11 cellular contexts compared by ENCODE assay signal in genomic region chr16:81740163-81740562, GRCh38. TPM values are rescaled to one million over a fixed set of nuclear protein-coding genes. Genes with fewer than 3 reads are reported as not detected.
DNase-seq lines count a peak whose midpoint lies in the region; ATAC-seq, FAIRE-seq and TF ChIP-seq lines count a peak whose summit lies in the region.
"Had no signal": no experiment of that assay in that cellular context is flagged by ENCODE, and none has a peak within 500 bp of the region (broad histone marks: within the 10 kb centered on the region; RNA-seq: fewer than 3 reads in every experiment).

No MANE protein-coding gene starts in this region.

- no peak overlapping the region for H3K14ac ChIP-seq in H1 (ENCODE audit: insufficient read length)

- H3K27me3 Mint-ChIP-seq in activated CD8-positive, alpha-beta memory T cell treated with anti-CD3 and anti-CD28 coated beads, Interleukin-2, amount 10 ng/mL, durations not matched to agents 7 days and 5 days = no peaks in the 10 kb centered on the region

- H3K27ac Mint-ChIP-seq in activated CD8-positive, alpha-beta memory T cell treated with anti-CD3 and anti-CD28 coated beads, Interleukin-2, amount 10 ng/mL, durations not matched to agents 7 days and 5 days = no peak overlapping the region
- H3K27ac Mint-ChIP-seq: activated T-helper 2 cell treated with anti-CD3 and anti-CD28 coated beads, Interferon-gamma antibody, Interleukin-2, Interleukin-4, amounts not matched to agents 10 μg/mL and 5 μg/mL and 100 μg/mL, durations not matched to agents 14 hours and 24 hours and 36 hours had no signal

- H3K4me3 ChIP-seq in H1 (ENCODE audit: extremely low read depth in 1 of 4, insufficient read depth in 2 of 4, low read depth in 3 of 4, low read length in 4 of 4) = no peak overlapping the region
- H3K4me3 ChIP-seq in vagina = no peak overlapping the region
- H3K4me3 ChIP-seq: skin epidermis, thoracic aorta had no signal

- H3K9me3 ChIP-seq in H1 (ENCODE audit: insufficient read depth in 2 of 2, low read depth in 1 of 2, low read length in 1 of 2) (no peaks in the 10 kb centered on the region), vagina (no peaks in the 10 kb centered on the region)
- H3K9me3 ChIP-seq: thoracic aorta had no signal

- no peaks in the 10 kb centered on the region; the same call in 1 of the 2 replicates for H3K23me2 ChIP-seq in H1 (ENCODE audit: low read depth, low read length)

- no peaks in the 10 kb centered on the region for H3K9me3 Mint-ChIP-seq in activated CD8-positive, alpha-beta memory T cell treated with anti-CD3 and anti-CD28 coated beads, Interleukin-2, amount 10 ng/mL, durations not matched to agents 7 days and 5 days (ENCODE audit: low read depth)
- H3K9me3 Mint-ChIP-seq: activated T-helper 2 cell treated with anti-CD3 and anti-CD28 coated beads, Interferon-gamma antibody, Interleukin-2, Interleukin-4, amounts not matched to agents 10 μg/mL and 5 μg/mL and 100 μg/mL, durations not matched to agents 14 hours and 24 hours and 36 hours had no signal

- DNase-seq in H1 (ENCODE audit: low read depth in 1 of 2, low spot score in 2 of 2) = peak in 1 of 2 experiments; percentile 58
- DNase-seq in vagina (ENCODE audit: extremely low spot score in 2 of 2) = no peak
- no peak for DNase-seq in activated CD8-positive, alpha-beta memory T cell treated with anti-CD3 and anti-CD28 coated beads, Interleukin-2, amount 10 ng/mL, durations not matched to agents 7 days and 5 days
- no peak for DNase-seq in sciatic nerve (ENCODE audit: low spot score)
- no peak for DNase-seq in activated CD4-positive, alpha-beta T cell treated with anti-CD3 and anti-CD28 coated beads for 48 hours

- ATAC-seq in GM21390 (IDR thresholded peaks at IDR 0.05; ENCODE audit: unreplicated experiment) = peak; percentile 66
- peak; percentile 65 for ATAC-seq in HG03342 (IDR thresholded peaks at IDR 0.05; ENCODE audit: unreplicated experiment)
- no peak for ATAC-seq in activated CD8-positive, alpha-beta memory T cell treated with anti-CD3 and anti-CD28 coated beads, Interleukin-2, amount 10 ng/mL, durations not matched to agents 7 days and 5 days
- no peak for ATAC-seq in sciatic nerve

- H3K4me1 Mint-ChIP-seq in activated CD8-positive, alpha-beta memory T cell treated with anti-CD3 and anti-CD28 coated beads, Interleukin-2, amount 10 ng/mL, durations not matched to agents 7 days and 5 days = peaks cover 21% of the 10 kb centered on the region

- TF ChIP-seq CTCF in H1 (IDR thresholded peaks at IDR 0.05; ENCODE audit: control extremely low read depth in 1 of 3, insufficient read depth in 1 of 3, low read depth in 1 of 3, low read length in 3 of 3) = no peak
- TF ChIP-seq CTCF in vagina (IDR thresholded peaks at IDR 0.05) = no peak

- H3K4me1 ChIP-seq in H1 (replicated peaks in 1 of 4; ENCODE audit: control insufficient read depth in 3 of 4, insufficient read depth in 4 of 4, low read length in 3 of 4) = peaks cover 0 to 2% (median 0%) of the 10 kb centered on the region in 4 experiments; a peak in 3 of 7 replicates
- H3K4me1 ChIP-seq in vagina = peaks cover 12% of the 10 kb centered on the region

- H3K36me3 Mint-ChIP-seq in activated CD8-positive, alpha-beta memory T cell treated with anti-CD3 and anti-CD28 coated beads, Interleukin-2, amount 10 ng/mL, durations not matched to agents 7 days and 5 days = no peaks in the 10 kb centered on the region

- H3K18ac ChIP-seq in H1 (ENCODE audit: extremely low read depth, low read length) = no peak overlapping the region

- no peak overlapping the region for H3K23ac ChIP-seq in H1 (ENCODE audit: insufficient read length)

- no peak overlapping the region for H3K56ac ChIP-seq in H1 (replicated peaks; ENCODE audit: insufficient read length, low read depth, low read length)

- intact Hi-C loops in vagina (cut with DNase I) (loop anchor here (5.0 kb wide), 1 partner anchor 338 kb away; no protein-coding TSS in a partner anchor), sciatic nerve (cut with DNase I) (no loop called here)

- no peak overlapping the region for H2BK15ac ChIP-seq in H1 (ENCODE audit: low read length)

- no peaks in the 10 kb centered on the region for H3K79me2 ChIP-seq in H1 (ENCODE audit: control insufficient read depth in 1 of 2, insufficient read depth in 2 of 2, low read length in 2 of 2)

- H4K91ac ChIP-seq in H1 (replicated peaks; ENCODE audit: insufficient read length, low read length) = no peak overlapping the region

- no peak overlapping the region; a peak in 1 of 7 replicates for H3K9ac ChIP-seq in H1 (replicated peaks in 1 of 4; ENCODE audit: extremely low read depth in 1 of 4, low read depth in 3 of 4, low read length in 3 of 4)

- no peak overlapping the region for H2BK12ac ChIP-seq in H1 (ENCODE audit: low read depth, low read length)

- FAIRE-seq in H1 (lab: Jason Lieb, UNC) = no peak

- POLR2A ChIA-PET in H1 (lab: Charles Lee; ENCODE audit: partially characterized antibody) = interaction anchor here (0.8 kb wide), 1 partner anchor 11 kb away, joined by 4 read pairs; no protein-coding TSS in a partner anchor

- no peak overlapping the region for H3K4ac ChIP-seq in H1 (replicated peaks; ENCODE audit: insufficient read length, low read depth, low read length)

- H4K8ac ChIP-seq in H1 (ENCODE audit: extremely low read depth, insufficient read depth, low read length) = no peak overlapping the region

- no peak overlapping the region; the same call in 1 of the 2 replicates for H2AFZ ChIP-seq in H1 (ENCODE audit: low read length)

- no peak overlapping the region for H2AK5ac ChIP-seq in H1 (ENCODE audit: low read depth, low read length)

- H3K27me3 ChIP-seq in H1 (replicated peaks in 1 of 4; ENCODE audit: control insufficient read depth in 3 of 4, extremely low read depth in 1 of 4, insufficient read depth in 3 of 4, low read length in 3 of 4) (no peaks in the 10 kb centered on the region), vagina (no peaks in the 10 kb centered on the region)

- no peak overlapping the region for H3K4me3 Mint-ChIP-seq in activated CD8-positive, alpha-beta memory T cell treated with anti-CD3 and anti-CD28 coated beads, Interleukin-2, amount 10 ng/mL, durations not matched to agents 7 days and 5 days

- H4K20me1 ChIP-seq in H1 (replicated peaks in 1 of 2; ENCODE audit: control insufficient read depth in 1 of 2, insufficient read depth in 2 of 2, low read length in 2 of 2) = no peaks in the 10 kb centered on the region

- no peak overlapping the region for H2BK5ac ChIP-seq in H1 (ENCODE audit: low read depth, low read length)

- TF ChIP-seq EP300 in H1 (IDR thresholded peaks at IDR 0.05; ENCODE audit: borderline replicate concordance in 1 of 2, low read depth in 2 of 2, low read length in 2 of 2) = no peak

- no peak overlapping the region for H3K4me2 ChIP-seq in H1 (ENCODE audit: insufficient read depth in 1 of 2, low read depth in 2 of 2, low read length in 2 of 2)

- no peak overlapping the region for H2BK20ac ChIP-seq in H1 (ENCODE audit: low read length)

- TF ChIP-seq POLR2A in GM15510 (IDR thresholded peaks at IDR 0.05; ENCODE audit: borderline replicate concordance, extremely low read depth, insufficient read length) = peak; percentile 44
- no peak for TF ChIP-seq POLR2A in H1 (IDR thresholded peaks at IDR 0.05; ENCODE audit: control extremely low read depth in 1 of 2, low read depth in 2 of 2, low read length in 2 of 2)
- TF ChIP-seq POLR2A in vagina (IDR thresholded peaks at IDR 0.05) = no peak

- no peak overlapping the region for H2BK120ac ChIP-seq in H1 (replicated peaks; ENCODE audit: low read depth, low read length)

- H3K36me3 ChIP-seq in H1 (ENCODE audit: control insufficient read depth in 2 of 4, insufficient read depth in 4 of 4, low read length in 3 of 4) (no peaks in the 10 kb centered on the region), vagina (no peaks in the 10 kb centered on the region)
- H3K36me3 ChIP-seq: thoracic aorta had no signal

- no peaks in the 10 kb centered on the region for H3K79me1 ChIP-seq in H1 (ENCODE audit: low read depth, low read length)

- H3K27ac ChIP-seq in H1 (ENCODE audit: low read depth, low read length) (no peak overlapping the region), vagina (no peak overlapping the region)
- H3K27ac ChIP-seq: thoracic aorta had no signal

- TF ChIP-seq RAD21 in H1 (IDR thresholded peaks at IDR 0.05 in 1 of 2, conservative IDR thresholded peaks at IDR 0.05 in 1 of 2; ENCODE audit: low read depth in 2 of 2, low read length in 2 of 2) = no peak

- no peak overlapping the region for H4K5ac ChIP-seq in H1 (ENCODE audit: insufficient read length, low read depth, low read length)

- CTCF ChIA-PET in H1 (lab: Charles Lee; ENCODE audit: partially characterized antibody) = interaction anchor here (0.6 to 4.2 kb wide), 13 partner anchors 9 to 524 kb away, joined by 3 to 25 read pairs (median 3); no protein-coding TSS in a partner anchor
- CTCF ChIA-PET in activated CD8-positive, alpha-beta memory T cell treated with anti-CD3 and anti-CD28 coated beads, Interleukin-2, amount 10 ng/mL, durations not matched to agents 7 days and 5 days (lab: Charles Lee) = interaction anchor here (0.7 to 4.7 kb wide), 11 partner anchors 9 to 535 kb away, joined by 3 to 30 read pairs (median 4); no protein-coding TSS in a partner anchor

- WGBS in H1 (ENCODE audit: extremely low coverage in 1 of 2, insufficient coverage in 1 of 2, insufficient read length in 1 of 2, insufficient replicate concordance in 2 of 2, low coverage in 1 of 2, low lambda C conversion rate in 2 of 2, missing lambda C conversion rate in 1 of 2), 2 experiments = 81% methylated on average over 8 of the region's 8 CpGs; no CpG with 5 or more reads in 1 of the 2 experiments

TF ChIP-seq in H1, 55 proteins besides CTCF, POLR2A, EP300 and RAD21 (continues in another document):
- TF ChIP-seq ATF3 (IDR thresholded peaks at IDR 0.05; ENCODE audit: insufficient read depth, low read depth, low read length) (no peak), FOSL1 (IDR thresholded peaks at IDR 0.05; ENCODE audit: insufficient read depth, low read depth, low read length) (no peak)

RNA-seq across cellular contexts. Expression of gene PLCG2, which starts 38.9 kb away (rescaled TPM):
- total RNA-seq in H1 (2021; fragmentation: NEBNext Ultra II Directional; extraction: Animal tissue kit (Norgen Biotek cat#: 25700)) = 5.6 and 6.9 TPM in 2 replicates
- polyA plus RNA-seq in H1 (2011; rRNA removed) = 6.1 and 7.5 TPM in 2 replicates
- 8.9 TPM for polyA plus RNA-seq in H1 (2011; cell fraction: cytosol; rRNA removed)
- 20.7 TPM for polyA plus RNA-seq in H1 (2011; cell fraction: nucleus; rRNA removed)
- 4.6 to 7.2 TPM (median 5.9 TPM) in 4 replicates for polyA plus RNA-seq in H1 (2012, experiment 1 of 2)
- 0.89 TPM for polyA plus RNA-seq in H1 (2012, experiment 2 of 2)
- 2.1 TPM for polyA plus RNA-seq in H1 (2013, experiment 1 of 2)
- polyA plus RNA-seq in H1 (2013, experiment 2 of 2) = 1.8 TPM
- 19.9 and 20.7 TPM in 2 replicates for polyA minus RNA-seq in H1 (2011; rRNA and poly(A)+ RNA removed)
- 9.5 TPM for polyA minus RNA-seq in H1 (2011; cell fraction: cytosol; rRNA and poly(A)+ RNA removed)
- polyA minus RNA-seq in H1 (2011; cell fraction: nucleus; rRNA and poly(A)+ RNA removed) = 28.3 TPM
- total RNA-seq in vagina (14.2 TPM), sciatic nerve (40.7 TPM)
- 10 to 100 TPM; 62.5 to 80.2 TPM for total RNA-seq in activated CD8-positive, alpha-beta memory T cell treated with anti-CD3 and anti-CD28 coated beads, Interleukin-2, amount 10 ng/mL, durations not matched to agents 7 days and 5 days

Comparison
In these comparisons a context has a peak if more than half of its experiments do, and no peak if none do; other contexts are left out.
1. ATAC-seq: peak in GM21390 (single experiment) and HG03342 (single experiment); none in activated CD8-positive, alpha-beta memory T cell treated with anti-CD3 and anti-CD28 coated beads, Interleukin-2, amount 10 ng/mL, durations not matched to agents 7 days and 5 days (single experiment) and sciatic nerve (single experiment).